ENCODE assay signal across 19 cellular contexts in the genomic region with DNA sequence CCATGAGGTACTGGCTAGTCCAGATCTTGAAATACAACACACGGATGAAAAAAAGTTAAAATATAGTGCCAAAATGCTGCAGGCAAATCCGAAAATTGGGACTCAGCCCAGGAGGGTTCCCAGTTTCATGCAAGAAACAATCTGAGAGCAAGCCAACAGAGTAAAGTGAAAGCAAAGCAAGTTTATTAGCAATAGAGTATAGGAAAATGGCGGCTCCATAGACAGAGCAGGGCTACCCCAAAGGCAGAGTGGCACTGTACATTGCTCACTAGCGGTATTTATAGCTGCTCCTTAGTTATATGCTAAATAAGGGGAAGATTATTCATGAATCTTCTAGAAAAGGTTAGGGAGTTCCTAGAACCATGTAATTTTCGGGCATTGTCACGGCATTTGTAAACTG. TPM values are rescaled to one million over a fixed set of nuclear protein-coding genes. Genes with fewer than 3 reads are reported as not detected.
"Had no signal": no experiment of that assay in that cellular context is flagged by ENCODE, and none has a peak within 500 bp of the region (broad histone marks: within the 10 kb centered on the region; RNA-seq: fewer than 3 reads in every experiment).

No MANE protein-coding gene starts in this region.

- H3K9me3 ChIP-seq: adrenal gland, breast epithelium, esophagus muscularis mucosa, lower lobe of right lung, tibial artery had no signal

- H3K27ac ChIP-seq: adrenal gland, breast epithelium, coronary artery, esophagus muscularis mucosa, foreskin keratinocyte, lower lobe of right lung, tibial artery, WERI-Rb-1 had no signal

- H3K27me3 Mint-ChIP-seq: activated CD8-positive, alpha-beta memory T cell treated with anti-CD3 and anti-CD28 coated beads, Interleukin-2, amount 10 ng/mL, durations not matched to agents 7 days and 5 days had no signal

- H3K4me3 Mint-ChIP-seq: activated CD8-positive, alpha-beta memory T cell treated with anti-CD3 and anti-CD28 coated beads, Interleukin-2, amount 10 ng/mL, durations not matched to agents 7 days and 5 days had no signal

- H3K27ac Mint-ChIP-seq: activated CD8-positive, alpha-beta memory T cell treated with anti-CD3 and anti-CD28 coated beads, Interleukin-2, amount 10 ng/mL, durations not matched to agents 7 days and 5 days had no signal

- DNase-seq: activated CD4-positive, alpha-beta T cell treated with anti-CD3 and anti-CD28 coated beads for 1 hour; activated CD8-positive, alpha-beta memory T cell treated with anti-CD3 and anti-CD28 coated beads, Interleukin-2, amount 10 ng/mL, durations not matched to agents 7 days and 5 days; activated effector memory CD4-positive, alpha-beta T cell treated with anti-CD3 and anti-CD28 coated beads, Interleukin-2, amount 50 U/mL, for 16 hours; activated naive CD4-positive, alpha-beta T cell treated with anti-CD3 and anti-CD28 coated beads, Interleukin-2, amount 50 U/mL, for 16 hours; adrenal gland; hypothalamus; islet precursor cell; lower lobe of right lung; retina; stimulated activated CD8-positive, alpha-beta memory T cell treated with anti-CD3 and anti-CD28 coated beads, Interleukin-4, amount 100 ng/mL, for 48 hours; stimulated activated naive CD4-positive, alpha-beta T cell treated with Interleukin-2 at 50 U/mL for 16 hours; tibial artery; WERI-Rb-1 had no signal

- H3K27me3 ChIP-seq: adrenal gland, breast epithelium, esophagus muscularis mucosa, foreskin keratinocyte, tibial artery had no signal

- H3K4me3 ChIP-seq: adrenal gland, breast epithelium, coronary artery, esophagus muscularis mucosa, lower lobe of right lung, tibial artery had no signal

- H3K36me3 ChIP-seq: breast epithelium had no signal

- ATAC-seq: activated CD8-positive, alpha-beta memory T cell treated with anti-CD3 and anti-CD28 coated beads, Interleukin-2, amount 10 ng/mL, durations not matched to agents 7 days and 5 days; lower lobe of right lung had no signal

- H3K4me1 ChIP-seq: adrenal gland, breast epithelium, esophagus muscularis mucosa, foreskin keratinocyte, lower lobe of right lung, tibial artery had no signal

RNA-seq across cellular contexts. Expression of a gene that starts 53.9 kb away (rescaled TPM):
- total RNA-seq: posterior vena cava had no signal
- polyA plus RNA-seq: neural cell had no signal
